In the genomic region with DNA sequence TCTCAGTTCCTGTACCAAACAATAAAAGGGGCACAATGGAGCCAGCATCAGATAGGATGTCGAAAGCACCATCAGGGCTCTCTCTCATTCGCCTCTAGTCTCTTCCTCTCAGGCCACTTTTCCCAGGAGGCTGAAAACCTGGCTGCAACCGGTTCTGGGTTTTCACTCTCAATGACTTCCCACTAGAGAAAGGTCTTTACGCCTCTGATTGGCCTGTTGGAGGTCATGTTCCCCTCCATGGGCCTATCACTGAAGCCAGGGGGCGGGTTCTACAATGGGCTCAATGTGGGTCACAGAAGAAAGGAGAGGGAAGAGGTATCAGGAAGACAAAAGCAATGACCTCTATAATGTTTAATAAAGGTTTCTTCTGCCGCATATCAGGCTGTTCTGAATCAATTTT, we compare ENCODE assay signal across 9 cellular contexts. TPM values are rescaled to one million over a fixed set of nuclear protein-coding genes. Genes with fewer than 3 reads are reported as not detected.
DNase-seq lines count a peak whose midpoint lies in the region; ATAC-seq, FAIRE-seq and TF ChIP-seq lines count a peak whose summit lies in the region.
"Had no signal": no experiment of that assay in that cellular context is flagged by ENCODE, and none has a peak within 500 bp of the region (broad histone marks: within the 10 kb centered on the region; RNA-seq: fewer than 3 reads in every experiment).

No MANE protein-coding gene starts in this region.

- H3K4me1 Mint-ChIP-seq in natural killer cell, result peaks cover 36 to 56% of the 10 kb centered on the region in 2 donors
- H3K4me1 Mint-ChIP-seq in natural killer cell treated with Interleukin-12 subunit alpha and Interleukin-12 subunit beta and Interleukin-15 and Interleukin-18, amount 100 ng/mL, for 72 hours (ENCODE audit: low read depth in 2 of 2), result peaks cover 33 to 34% of the 10 kb centered on the region in 2 donors

- no peak overlapping the region for H3K27ac Mint-ChIP-seq in natural killer cell
- H3K27ac Mint-ChIP-seq in natural killer cell treated with Interleukin-12 subunit alpha and Interleukin-12 subunit beta and Interleukin-15 and Interleukin-18, amount 100 ng/mL, for 72 hours, result no peak overlapping the region

- H3K9ac ChIP-seq in kidney (ENCODE audit: low read length in 2 of 2), result peak overlapping the region in 1 of 2 donors; percentile 56

- intact Hi-C loops in natural killer cell (cut with micrococcal nuclease) (no loop called here), kidney (cut with DNase I) (no loop called here)

- in situ Hi-C loops in T47D (cut with HindIII; ENCODE audit: low pct_unique_long_range_greater_than_20kb, low sequenced_read_pairs), result no loop called here

- TF ChIP-seq CTCF in natural killer cell (IDR thresholded peaks at IDR 0.05) (no peak), kidney (IDR thresholded peaks at IDR 0.05; ENCODE audit: borderline replicate concordance, extremely low read depth, insufficient read depth) (no peak), WERI-Rb-1 (IDR thresholded peaks at IDR 0.05; ENCODE audit: low read depth, low read length) (no peak)

- H3K4me3 ChIP-seq in kidney (ENCODE audit: low read length in 2 of 2) (peak overlapping the region; percentile 60 to 72), WERI-Rb-1 (ENCODE audit: low read depth, low read length) (no peak overlapping the region)

- no peaks in the 10 kb centered on the region for H3K36me3 Mint-ChIP-seq in natural killer cell
- H3K36me3 Mint-ChIP-seq in natural killer cell treated with Interleukin-12 subunit alpha and Interleukin-12 subunit beta and Interleukin-15 and Interleukin-18, amount 100 ng/mL, for 72 hours, result no peaks in the 10 kb centered on the region

- no peaks in the 10 kb centered on the region for H3K27me3 Mint-ChIP-seq in natural killer cell (ENCODE audit: low read depth in 2 of 2)
- no peaks in the 10 kb centered on the region for H3K27me3 Mint-ChIP-seq in natural killer cell treated with Interleukin-12 subunit alpha and Interleukin-12 subunit beta and Interleukin-15 and Interleukin-18, amount 100 ng/mL, for 72 hours

- DNase-seq in natural killer cell (no peak), T47D (ENCODE audit: low read depth in 1 of 2, low spot score in 1 of 2) (peak; percentile 63 to 94), kidney (peak; percentile 91), WERI-Rb-1 (no peak)
- DNase-seq in natural killer cell treated with Interleukin-12 subunit alpha and Interleukin-12 subunit beta and Interleukin-15 and Interleukin-18, amount 100 ng/mL, for 72 hours (ENCODE audit: low spot score), result no peak
- DNase-seq in stimulated activated CD4-positive, alpha-beta T cell treated with anti-CD3 and anti-CD28 coated beads, Interleukin-12 subunit alpha, Interleukin-12 subunit beta, amount 100 ng/mL, for 4 hours, result no peak
- no peak for DNase-seq in activated CD8-positive, alpha-beta memory T cell treated with anti-CD3 and anti-CD28 coated beads, Interleukin-2, amount 50 U/mL, for 4 hours

- H3K36me3 ChIP-seq in kidney (ENCODE audit: control insufficient read depth in 1 of 2, insufficient read depth in 2 of 2, low read length in 2 of 2), result no peaks in the 10 kb centered on the region
- H3K36me3 ChIP-seq in WERI-Rb-1, result no peaks in the 10 kb centered on the region; the same call in 1 of the 2 replicates

- H3K27me3 ChIP-seq in WERI-Rb-1 (ENCODE audit: insufficient read depth, low read depth, severe bottlenecking), result no peaks in the 10 kb centered on the region

- peak in 2 of 3 donors; percentile 36 to 53 for ATAC-seq in natural killer cell
- ATAC-seq in natural killer cell treated with Interleukin-12 subunit alpha and Interleukin-12 subunit beta and Interleukin-15 and Interleukin-18, amount 100 ng/mL, for 72 hours, result no peak
- no peak for ATAC-seq in HG02798 (IDR thresholded peaks at IDR 0.05; ENCODE audit: poor library complexity, unreplicated experiment)

- FAIRE-seq in kidney (lab: Jason Lieb, UNC), result peak; percentile 94

- H3K9me3 ChIP-seq in kidney (ENCODE audit: control insufficient read depth in 1 of 2, low read length in 2 of 2) (no peaks in the 10 kb centered on the region), WERI-Rb-1 (ENCODE audit: severe bottlenecking) (no peaks in the 10 kb centered on the region)

- H3K9me3 Mint-ChIP-seq in natural killer cell, result no peaks in the 10 kb centered on the region
- H3K9me3 Mint-ChIP-seq in natural killer cell treated with Interleukin-12 subunit alpha and Interleukin-12 subunit beta and Interleukin-15 and Interleukin-18, amount 100 ng/mL, for 72 hours, result no peaks in the 10 kb centered on the region

- H3K4me3 Mint-ChIP-seq in natural killer cell, result peak overlapping the region; percentile 28
- no peak overlapping the region for H3K4me3 Mint-ChIP-seq in natural killer cell treated with Interleukin-12 subunit alpha and Interleukin-12 subunit beta and Interleukin-15 and Interleukin-18, amount 100 ng/mL, for 72 hours
- H3K4me3 Mint-ChIP-seq: neural crest cell had no signal

- H3K27ac ChIP-seq in kidney (ENCODE audit: low read depth in 2 of 2, low read length in 2 of 2) (peak overlapping the region; percentile 79 to 87), WERI-Rb-1 (no peak overlapping the region)

- H3K4me1 ChIP-seq in kidney (ENCODE audit: control insufficient read depth in 1 of 2, insufficient read depth in 1 of 2, low read depth in 1 of 2, low read length in 2 of 2), result peaks cover 4 to 7% of the 10 kb centered on the region in 2 donors

RNA-seq across cellular contexts. Expression of gene ZNF827, which starts 29.3 kb away (rescaled TPM):
- total RNA-seq in natural killer cell, result 10 to 100 TPM; 25.8 to 35.5 (median 32.9) TPM
- 10 to 100 TPM; 11.8 to 40.5 TPM for total RNA-seq in natural killer cell treated with Interleukin-12 subunit alpha and Interleukin-12 subunit beta and Interleukin-15 and Interleukin-18, amount 100 ng/mL, for 72 hours
- total RNA-seq in kidney, result 22.6 TPM
- polyA plus RNA-seq in kidney (ENCODE audit: insufficient read depth, low read depth, low replicate concordance), result 3.5 TPM

Comparison
In these comparisons a context has a peak if more than half of its experiments do, and no peak if none do; other contexts are left out.
1. ATAC-seq: peak in natural killer cell (2 of 3); none in natural killer cell treated with Interleukin-12 subunit alpha and Interleukin-12 subunit beta and Interleukin-15 and Interleukin-18, amount 100 ng/mL, for 72 hours (0 of 2) and HG02798 (single experiment).
2. DNase-seq: peak in T47D (2 of 2) and kidney (single experiment); none in natural killer cell (single experiment), natural killer cell treated with Interleukin-12 subunit alpha and Interleukin-12 subunit beta and Interleukin-15 and Interleukin-18, amount 100 ng/mL, for 72 hours (single experiment), WERI-Rb-1 (single experiment), stimulated activated CD4-positive, alpha-beta T cell treated with anti-CD3 and anti-CD28 coated beads, Interleukin-12 subunit alpha, Interleukin-12 subunit beta, amount 100 ng/mL, for 4 hours (single experiment) and activated CD8-positive, alpha-beta memory T cell treated with anti-CD3 and anti-CD28 coated beads, Interleukin-2, amount 50 U/mL, for 4 hours (single experiment).